8 cellular contexts compared by ENCODE assay signal in the genomic region with DNA sequence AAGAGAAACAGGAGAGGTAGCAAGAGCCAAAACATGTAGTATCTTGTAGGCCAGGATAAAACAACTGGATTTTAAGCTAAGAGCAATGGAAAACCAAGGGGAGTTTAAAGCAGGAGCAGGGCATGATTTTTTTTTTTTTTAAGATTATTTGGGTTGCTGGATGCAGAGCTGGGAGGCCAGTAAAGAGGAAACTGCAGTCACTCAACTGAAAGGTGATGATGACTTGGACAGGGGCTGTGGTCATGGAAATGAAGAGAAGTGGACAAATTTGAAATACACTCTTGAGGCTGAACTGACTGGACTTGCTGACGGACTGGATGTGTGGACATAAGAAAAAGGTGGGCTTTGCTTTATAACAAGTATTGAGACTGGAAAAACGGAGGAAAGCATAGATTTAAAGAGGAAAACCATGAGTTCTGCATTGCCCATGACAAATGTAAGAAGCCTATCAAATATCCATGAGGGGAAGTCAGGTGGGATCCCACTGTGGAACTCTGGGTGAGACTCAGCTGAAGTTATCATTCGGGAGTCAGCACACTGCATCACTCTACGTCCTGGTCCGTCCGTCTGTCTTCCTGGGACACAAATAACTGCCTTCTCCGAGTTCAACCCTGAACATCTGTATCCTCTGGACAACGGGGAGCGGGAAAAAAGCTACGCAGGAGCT. TPM values are rescaled to one million over a fixed set of nuclear protein-coding genes. Genes with fewer than 3 reads are reported as not detected.
DNase-seq lines count a peak whose midpoint lies in the region; ATAC-seq, FAIRE-seq and TF ChIP-seq lines count a peak whose summit lies in the region.

No MANE protein-coding gene starts in this region.

- no peak for FAIRE-seq in A549 (lab: Jason Lieb, UNC)

- peaks cover 53 to 65% of the 10 kb centered on the region in 2 donors for H3K4me1 Mint-ChIP-seq in immature natural killer cell
- peaks cover 47% of the 10 kb centered on the region for H3K4me1 Mint-ChIP-seq in stimulated activated effector memory CD8-positive, alpha-beta T cell treated with anti-CD3 and anti-CD28 coated beads, Interleukin-12 subunit alpha, Interleukin-12 subunit beta, amount 100 ng/mL, for 72 hours

- POLR2A ChIA-PET in A549 (lab: Yijun Ruan, JAX): interaction anchor here (0.6 to 2.0 kb wide), 14 partner anchors 7 to 769 kb away, joined by 3 to 41 read pairs (median 4); partner anchors contain the start of genes CHCHD4 and TMEM43

- no peak for TF ChIP-seq RAD21 in A549 (conservative IDR thresholded peaks at IDR 0.05 in 1 of 2, IDR thresholded peaks at IDR 0.05 in 1 of 2)

- H3K9me3 Mint-ChIP-seq in immature natural killer cell: no peaks in the 10 kb centered on the region
- H3K9me3 Mint-ChIP-seq in stimulated activated effector memory CD8-positive, alpha-beta T cell treated with anti-CD3 and anti-CD28 coated beads, Interleukin-12 subunit alpha, Interleukin-12 subunit beta, amount 100 ng/mL, for 72 hours: no peaks in the 10 kb centered on the region

- peak overlapping the region; percentile 89 for H3K4me2 ChIP-seq in A549

- peak in 1 of 2 experiments; percentile 40 for DNase-seq in A549 (ENCODE audit: low read depth in 1 of 2, low spot score in 1 of 2)
- DNase-seq in HT1080 (ENCODE audit: low read depth): peak; percentile 3
- DNase-seq in adrenal gland: no peak
- DNase-seq in immature natural killer cell: peak in 2 of 3 donors; percentile 7 to 23
- DNase-seq in stimulated activated effector memory CD8-positive, alpha-beta T cell treated with anti-CD3 and anti-CD28 coated beads, Interleukin-12 subunit alpha, Interleukin-12 subunit beta, amount 100 ng/mL, for 72 hours (ENCODE audit: low spot score in 2 of 2): no peak
- no peak for DNase-seq in NOMO-1 (lab: John Stamatoyannopoulos, UW; ENCODE audit: unreplicated experiment in 2 of 2)

- no peaks in the 10 kb centered on the region for H3K27me3 ChIP-seq in adrenal gland

- H3K36me3 Mint-ChIP-seq in immature natural killer cell: peaks cover 3 to 18% (median 12%) of the 10 kb centered on the region in 3 donors
- H3K36me3 Mint-ChIP-seq in stimulated activated effector memory CD8-positive, alpha-beta T cell treated with anti-CD3 and anti-CD28 coated beads, Interleukin-12 subunit alpha, Interleukin-12 subunit beta, amount 100 ng/mL, for 72 hours: peaks cover 57% of the 10 kb centered on the region

- TF ChIP-seq CTCF in A549 (IDR thresholded peaks at IDR 0.05) (no peak), adrenal gland (IDR thresholded peaks at IDR 0.05) (no peak)

- H3K4me3 Mint-ChIP-seq in immature natural killer cell: peak overlapping the region; percentile 89 to 97 (median 94)
- peak overlapping the region; percentile 86 for H3K4me3 Mint-ChIP-seq in stimulated activated effector memory CD8-positive, alpha-beta T cell treated with anti-CD3 and anti-CD28 coated beads, Interleukin-12 subunit alpha, Interleukin-12 subunit beta, amount 100 ng/mL, for 72 hours

- H3K27ac Mint-ChIP-seq in immature natural killer cell: peak overlapping the region; percentile 96 to 99 (median 98)
- peak overlapping the region; percentile 99 for H3K27ac Mint-ChIP-seq in stimulated activated effector memory CD8-positive, alpha-beta T cell treated with anti-CD3 and anti-CD28 coated beads, Interleukin-12 subunit alpha, Interleukin-12 subunit beta, amount 100 ng/mL, for 72 hours

- TF ChIP-seq EP300 in A549 (IDR thresholded peaks at IDR 0.05): no peak

- H3K27ac ChIP-seq in A549 (peak overlapping the region; percentile 95 to 97), adrenal gland (peak overlapping the region; percentile 90 to 97 (median 96))

- peaks cover 41% of the 10 kb centered on the region for H3K4me1 ChIP-seq in A549
- H3K4me1 ChIP-seq in adrenal gland (replicated peaks in 1 of 2): peaks cover 25 to 38% of the 10 kb centered on the region in 2 donors

- no peaks in the 10 kb centered on the region for H3K9me3 ChIP-seq in A549
- no peaks in the 10 kb centered on the region for H3K9me3 ChIP-seq in adrenal gland (replicated peaks in 1 of 3)

- peaks cover 0 to 9% of the 10 kb centered on the region in 2 donors for H3K36me3 ChIP-seq in adrenal gland (replicated peaks in 1 of 2)

- peaks cover 7 to 12% (median 11%) of the 10 kb centered on the region in 3 donors for H3K27me3 Mint-ChIP-seq in immature natural killer cell (ENCODE audit: low read depth in 3 of 3)

- CTCF ChIA-PET in A549 (lab: Yijun Ruan, JAX): interaction anchor here (1.7 to 3.9 kb wide), 3 partner anchors 26 to 53 kb away, joined by 3 to 15 read pairs (median 10); partner anchors contain the start of genes CHCHD4 and TMEM43

- intact Hi-C loops in adrenal gland (cut with DNase I): loop anchor here in 1 of 2 donors (10.0 kb wide), 1 partner anchor 53 kb away; the partner anchor contains the start of genes CHCHD4 and TMEM43

- ATAC-seq in A549 (peak; percentile 47 to 73), GM19372 (IDR thresholded peaks at IDR 0.05; ENCODE audit: low read depth, unreplicated experiment) (peak; percentile 1), HG03108 (IDR thresholded peaks at IDR 0.05; ENCODE audit: unreplicated experiment) (no peak)
- peak; percentile 27 for ATAC-seq in stimulated activated effector memory CD8-positive, alpha-beta T cell treated with anti-CD3 and anti-CD28 coated beads, Interleukin-12 subunit alpha, Interleukin-12 subunit beta, amount 100 ng/mL, for 72 hours

- WGBS in A549 (ENCODE audit: missing lambda C conversion rate): 1% methylated on average over 10 of the region's 10 CpGs
- WGBS in adrenal gland, 4 donors: 5 to 23% (median 9%) methylated on average over 3 to 10 of the region's 10 CpGs

- no peak for TF ChIP-seq POLR2A in A549 (IDR thresholded peaks at IDR 0.05; ENCODE audit: low read length)
- no peak for TF ChIP-seq POLR2A in adrenal gland (IDR thresholded peaks at IDR 0.05)

- H3K4me3 ChIP-seq in A549: peak overlapping the region; percentile 71
- H3K4me3 ChIP-seq in adrenal gland: peak overlapping the region; percentile 10 to 96 (median 79)

TF ChIP-seq in A549, 52 proteins besides CTCF, POLR2A, EP300 and RAD21:
- no peak for TF ChIP-seq SREBF2 (IDR thresholded peaks at IDR 0.05)
TF ChIP-seq in A549: peak in this region for 0.

RNA-seq across cellular contexts. Expression of gene XPC, which starts 0.7 kb away (rescaled TPM):
- polyA plus RNA-seq in A549 (2011; rRNA removed) (36.3 and 58.9 TPM in 2 replicates), A549 (2017; fragmentation: RNase III; extraction: RNeasy Plus Mini Kit Qiagen cat#74134 plus additional on column Dnase treatment) (33.8 to 35.4 TPM (median 34.4 TPM) in 3 replicates), adrenal gland (10 to 100 TPM; 20.4 to 30.7 (median 21.2) TPM), immature natural killer cell (10 to 100 TPM; 20.3 to 32.2 (median 22.6) TPM)
- 21.1 and 22.1 TPM in 2 replicates for polyA plus RNA-seq in A549 (2012; cell fraction: cytosol; rRNA removed)
- polyA plus RNA-seq in A549 (2012; cell fraction: nucleus; rRNA removed): 41.2 and 43.4 TPM in 2 replicates
- polyA minus RNA-seq in A549 (2011; rRNA and poly(A)+ RNA removed): 33.0 and 37.9 TPM in 2 replicates
- 35.0 and 36.2 TPM in 2 replicates for total RNA-seq in HT1080 (2014; rRNA removed; shearing (Covaris generic))
- 33.7 and 42.0 TPM in 2 replicates for polyA plus RNA-seq in HT1080 (2015; cell fraction: cytosol; rRNA removed)
- 101 and 107 TPM in 2 replicates for polyA plus RNA-seq in HT1080 (2015; cell fraction: nucleus; rRNA removed)
- 10 to 100 TPM; 15.6 to 66.5 (median 34.7) TPM for total RNA-seq in adrenal gland

RNA-seq across cellular contexts. Expression of gene LSM3, which starts 0.9 kb away (rescaled TPM):
- polyA plus RNA-seq in A549 (2011; rRNA removed) (11.8 and 23.9 TPM in 2 replicates), A549 (2017; fragmentation: RNase III; extraction: RNeasy Plus Mini Kit Qiagen cat#74134 plus additional on column Dnase treatment) (32.0 to 36.1 TPM (median 33.0 TPM) in 3 replicates), adrenal gland (10 to 100 TPM in 1 of 3 donors, 1 to 10 TPM in 2; 4.1 to 25.8 (median 6.1) TPM), immature natural killer cell (10 to 100 TPM; 28.3 to 38.3 (median 31.5) TPM)
- 6.5 and 9.1 TPM in 2 replicates for polyA plus RNA-seq in A549 (2012; cell fraction: cytosol; rRNA removed)
- polyA plus RNA-seq in A549 (2012; cell fraction: nucleus; rRNA removed): 1.2 and 2.5 TPM in 2 replicates
- 1.8 and 2.4 TPM in 2 replicates for polyA minus RNA-seq in A549 (2011; rRNA and poly(A)+ RNA removed)
- 17.4 and 18.8 TPM in 2 replicates for total RNA-seq in HT1080 (2014; rRNA removed; shearing (Covaris generic))
- polyA plus RNA-seq in HT1080 (2015; cell fraction: cytosol; rRNA removed): 20.8 and 22.0 TPM in 2 replicates
- 5.6 and 6.1 TPM in 2 replicates for polyA plus RNA-seq in HT1080 (2015; cell fraction: nucleus; rRNA removed)
- 10 to 100 TPM in 3 of 8 donors, 1 to 10 TPM in 5; 5.8 to 13.8 (median 9.5) TPM for total RNA-seq in adrenal gland

RNA-seq across cellular contexts. Expression of gene TMEM43, which starts 52.9 kb away (rescaled TPM):
- 75.2 and 79.0 TPM in 2 replicates for polyA plus RNA-seq in A549 (2011; rRNA removed)
- 52.6 and 63.0 TPM in 2 replicates for polyA plus RNA-seq in A549 (2012; cell fraction: cytosol; rRNA removed)
- 95.4 and 111 TPM in 2 replicates for polyA plus RNA-seq in A549 (2012; cell fraction: nucleus; rRNA removed)
- polyA plus RNA-seq in A549 (2017; fragmentation: RNase III; extraction: RNeasy Plus Mini Kit Qiagen cat#74134 plus additional on column Dnase treatment): 41.1 to 45.5 TPM (median 42.1 TPM) in 3 replicates
- 57.2 and 66.3 TPM in 2 replicates for polyA minus RNA-seq in A549 (2011; rRNA and poly(A)+ RNA removed)
- 86.4 and 98.0 TPM in 2 replicates for total RNA-seq in HT1080 (2014; rRNA removed; shearing (Covaris generic))
- 68.4 and 85.1 TPM in 2 replicates for polyA plus RNA-seq in HT1080 (2015; cell fraction: cytosol; rRNA removed)
- 160 and 163 TPM in 2 replicates for polyA plus RNA-seq in HT1080 (2015; cell fraction: nucleus; rRNA removed)
- total RNA-seq in adrenal gland: 10 to 100 TPM; 52.4 to 79.1 (median 59.1) TPM
- polyA plus RNA-seq in adrenal gland: 10 to 100 TPM; 40.0 to 50.4 (median 41.5) TPM
- 100 to 1,000 TPM in 1 of 3 donors, 10 to 100 TPM in 2; 78.3 to 117 (median 87.5) TPM for polyA plus RNA-seq in immature natural killer cell

RNA-seq across cellular contexts. Expression of gene CHCHD4, which starts 53.0 kb away (rescaled TPM):
- 41.9 and 48.8 TPM in 2 replicates for polyA plus RNA-seq in A549 (2011; rRNA removed)
- 26.2 and 26.3 TPM in 2 replicates for polyA plus RNA-seq in A549 (2012; cell fraction: cytosol; rRNA removed)
- 5.8 and 9.1 TPM in 2 replicates for polyA plus RNA-seq in A549 (2012; cell fraction: nucleus; rRNA removed)
- polyA plus RNA-seq in A549 (2017; fragmentation: RNase III; extraction: RNeasy Plus Mini Kit Qiagen cat#74134 plus additional on column Dnase treatment): 35.1 to 37.6 TPM (median 37.3 TPM) in 3 replicates
- polyA minus RNA-seq in A549 (2011; rRNA and poly(A)+ RNA removed): 12.5 and 13.3 TPM in 2 replicates
- 39.7 and 46.1 TPM in 2 replicates for total RNA-seq in HT1080 (2014; rRNA removed; shearing (Covaris generic))
- 36.3 and 36.9 TPM in 2 replicates for polyA plus RNA-seq in HT1080 (2015; cell fraction: cytosol; rRNA removed)
- 13.3 and 14.8 TPM in 2 replicates for polyA plus RNA-seq in HT1080 (2015; cell fraction: nucleus; rRNA removed)
- 10 to 100 TPM; 10.2 to 25.2 (median 17.6) TPM for total RNA-seq in adrenal gland
- 10 to 100 TPM; 10.1 to 39.0 (median 11.7) TPM for polyA plus RNA-seq in adrenal gland
- polyA plus RNA-seq in immature natural killer cell: 10 to 100 TPM in 2 of 3 donors, 1 to 10 TPM in 1; 9.6 to 23.2 (median 12.4) TPM

Comparison
In these comparisons a context has a peak if more than half of its experiments do, and no peak if none do; other contexts are left out.
1. DNase-seq: peak in HT1080 (single experiment) and immature natural killer cell (2 of 3); none in adrenal gland (0 of 7), stimulated activated effector memory CD8-positive, alpha-beta T cell treated with anti-CD3 and anti-CD28 coated beads, Interleukin-12 subunit alpha, Interleukin-12 subunit beta, amount 100 ng/mL, for 72 hours (0 of 2) and NOMO-1 (0 of 2).